In the genomic region with DNA sequence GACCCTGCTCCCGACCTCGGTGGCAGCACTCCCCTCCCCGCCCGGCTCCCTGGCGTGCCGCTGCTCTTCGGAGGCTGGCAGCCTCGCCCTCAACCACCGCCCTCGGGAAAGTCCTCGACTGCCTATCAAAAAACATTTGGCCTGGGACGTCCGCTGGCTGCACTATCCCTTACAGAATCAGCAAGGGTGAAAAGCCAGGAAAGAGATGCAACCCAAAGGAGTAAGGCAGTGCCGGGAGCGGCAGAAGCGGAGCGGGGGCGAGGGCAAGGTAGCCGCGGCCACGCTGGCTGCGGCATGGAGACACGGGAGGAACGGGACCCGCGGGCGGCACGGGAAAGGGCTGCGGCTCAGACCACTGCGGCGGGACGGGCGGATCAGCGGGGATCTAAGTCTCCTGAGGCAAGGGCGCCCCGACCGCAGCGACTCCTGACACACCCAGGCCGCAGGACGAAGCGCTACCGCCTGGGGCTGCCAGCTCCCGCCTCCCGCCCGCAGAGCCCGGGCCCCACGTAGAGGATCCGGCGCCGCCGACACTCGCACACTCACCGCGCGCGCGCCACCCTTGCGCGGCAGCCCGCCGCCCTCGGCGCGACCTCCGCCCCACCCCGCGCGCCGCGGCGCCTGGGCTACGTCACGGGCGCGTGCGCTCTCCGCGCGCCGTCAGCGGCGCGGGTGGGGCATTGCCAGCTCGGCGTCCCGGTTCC, we compare ENCODE assay signal across 1 cellular context.
TF ChIP-seq lines count a peak whose summit lies in the region.

A gene with protein sequence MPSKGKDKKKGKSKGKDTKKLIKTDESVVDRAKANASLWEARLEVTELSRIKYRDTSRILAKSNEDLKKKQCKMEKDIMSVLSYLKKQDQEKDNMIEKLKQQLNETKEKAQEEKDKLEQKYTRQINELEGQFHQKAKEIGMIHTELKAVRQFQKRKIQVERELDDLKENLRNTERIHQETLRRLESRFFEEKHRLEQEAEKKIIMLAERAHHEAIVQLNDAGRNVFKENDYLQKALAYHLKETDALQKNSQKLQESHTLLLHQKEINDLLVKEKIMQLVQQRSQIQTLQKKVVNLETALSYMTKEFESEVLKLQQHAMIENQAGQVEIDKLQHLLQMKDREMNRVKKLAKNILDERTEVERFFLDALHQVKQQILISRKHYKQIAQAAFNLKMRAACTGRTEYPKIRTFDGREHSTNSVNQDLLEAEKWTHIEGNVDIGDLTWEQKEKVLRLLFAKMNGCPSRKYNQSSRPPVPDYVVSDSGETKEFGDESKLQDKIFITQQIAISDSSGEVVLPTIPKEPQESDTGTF (plus strand): TSS at position 646 of the 704 bp plus-strand sequence. CDS start 130 bp downstream, outside the sequence.
A gene with protein sequence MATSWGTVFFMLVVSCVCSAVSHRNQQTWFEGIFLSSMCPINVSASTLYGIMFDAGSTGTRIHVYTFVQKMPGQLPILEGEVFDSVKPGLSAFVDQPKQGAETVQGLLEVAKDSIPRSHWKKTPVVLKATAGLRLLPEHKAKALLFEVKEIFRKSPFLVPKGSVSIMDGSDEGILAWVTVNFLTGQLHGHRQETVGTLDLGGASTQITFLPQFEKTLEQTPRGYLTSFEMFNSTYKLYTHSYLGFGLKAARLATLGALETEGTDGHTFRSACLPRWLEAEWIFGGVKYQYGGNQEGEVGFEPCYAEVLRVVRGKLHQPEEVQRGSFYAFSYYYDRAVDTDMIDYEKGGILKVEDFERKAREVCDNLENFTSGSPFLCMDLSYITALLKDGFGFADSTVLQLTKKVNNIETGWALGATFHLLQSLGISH (minus strand): TSS at position 585 of the 704 bp plus-strand sequence. CDS start 31,186 bp downstream, outside the sequence.

TF ChIP-seq in WTC11, 78 proteins besides CTCF, POLR2A, EP300 and RAD21 (continued from another document):
- TF ChIP-seq NR3C1 (CRISPR knock-in tag; conservative IDR thresholded peaks at IDR 0.05; ENCODE audit: low read depth) (0 out of 2 replicates have a peak, but pooled peaks have one; percentile 67), PRRX2 (CRISPR knock-in tag; IDR thresholded peaks at IDR 0.05) (0 out of 2 replicates have a peak, but pooled peaks have one; percentile 28), SP1 (CRISPR knock-in tag; conservative IDR thresholded peaks at IDR 0.05) (peak; percentile 70), KAT7 (CRISPR knock-in tag; IDR thresholded peaks at IDR 0.05; ENCODE audit: borderline replicate concordance) (peak; percentile 69; the same call in 1 of the 2 replicates)
- TF ChIP-seq, protein P1, sequence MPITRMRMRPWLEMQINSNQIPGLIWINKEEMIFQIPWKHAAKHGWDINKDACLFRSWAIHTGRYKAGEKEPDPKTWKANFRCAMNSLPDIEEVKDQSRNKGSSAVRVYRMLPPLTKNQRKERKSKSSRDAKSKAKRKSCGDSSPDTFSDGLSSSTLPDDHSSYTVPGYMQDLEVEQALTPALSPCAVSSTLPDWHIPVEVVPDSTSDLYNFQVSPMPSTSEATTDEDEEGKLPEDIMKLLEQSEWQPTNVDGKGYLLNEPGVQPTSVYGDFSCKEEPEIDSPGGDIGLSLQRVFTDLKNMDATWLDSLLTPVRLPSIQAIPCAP (CRISPR knock-in tag; IDR thresholded peaks at IDR 0.05), result no peak
